Comparison of ENCODE assay signal across 15 cellular contexts in genomic region chr18:3283908-3284307, GRCh38. TPM values are rescaled to one million over a fixed set of nuclear protein-coding genes. Genes with fewer than 3 reads are reported as not detected.
DNase-seq lines count a peak whose midpoint lies in the region; ATAC-seq, FAIRE-seq and TF ChIP-seq lines count a peak whose summit lies in the region.
"Had no signal": no experiment of that assay in that cellular context is flagged by ENCODE, and none has a peak within 500 bp of the region (broad histone marks: within the 10 kb centered on the region; RNA-seq: fewer than 3 reads in every experiment).

No MANE protein-coding gene starts in this region.

- no TSS peak for BruUV-seq in endothelial cell of umbilical vein (replicated peaks; lab: Mats Ljungman, UMichigan)

- no peaks in the 10 kb centered on the region for H4K20me1 ChIP-seq in endothelial cell of umbilical vein (replicated peaks; ENCODE audit: control insufficient read depth, extremely low read depth, insufficient read depth, low read length)

- H3K4me3 ChIP-seq in endothelial cell of umbilical vein (replicated peaks in 1 of 3; ENCODE audit: insufficient read depth in 1 of 3, low read depth in 1 of 3, low read length in 3 of 3) = no peak overlapping the region
- no peak overlapping the region for H3K4me3 ChIP-seq in mucosa of descending colon
- H3K4me3 ChIP-seq in colonic mucosa = no peak overlapping the region
- H3K4me3 ChIP-seq: thoracic aorta had no signal

- no peak overlapping the region for H3K9ac ChIP-seq in endothelial cell of umbilical vein (replicated peaks; ENCODE audit: extremely low read depth, insufficient read depth, low read length)
- no peak overlapping the region for H3K9ac ChIP-seq in colonic mucosa (ENCODE audit: low read depth in 2 of 2, low read length in 2 of 2)

- dilution Hi-C loops in endothelial cell of umbilical vein (cut with MboI; ENCODE audit: extremely low pct_ligation_motif_present, low sequenced_read_pairs) = no loop called here

- CTCF ChIA-PET in endothelial cell of umbilical vein (lab: Charles Lee) = interaction anchor here (0.8 to 6.5 kb wide), 10 partner anchors 13 to 711 kb away, joined by 3 to 87 read pairs (median 20); no protein-coding TSS in a partner anchor

- H3K27me3 ChIP-seq in endothelial cell of umbilical vein (ENCODE audit: control insufficient read depth in 2 of 2, insufficient read depth in 2 of 2, low read length in 2 of 2) (no peaks in the 10 kb centered on the region), colonic mucosa (no peaks in the 10 kb centered on the region)
- H3K27me3 ChIP-seq: neutrophil had no signal

- H3K9me3 ChIP-seq in endothelial cell of umbilical vein (replicated peaks; ENCODE audit: control insufficient read depth, insufficient read depth, low read length) (no peaks in the 10 kb centered on the region), mucosa of descending colon (no peaks in the 10 kb centered on the region), colonic mucosa (no peaks in the 10 kb centered on the region)
- H3K9me3 ChIP-seq: neutrophil, thoracic aorta had no signal

- H3K36me3 ChIP-seq in endothelial cell of umbilical vein (ENCODE audit: control insufficient read depth in 2 of 2, extremely low read depth in 1 of 2, insufficient read depth in 2 of 2, low read length in 2 of 2) (no peaks in the 10 kb centered on the region), mucosa of descending colon (ENCODE audit: low read depth) (no peaks in the 10 kb centered on the region), colonic mucosa (no peaks in the 10 kb centered on the region)
- H3K36me3 ChIP-seq: thoracic aorta had no signal

- no peaks in the 10 kb centered on the region for H3K79me2 ChIP-seq in endothelial cell of umbilical vein (ENCODE audit: control insufficient read depth, insufficient read depth, low read length)

- POLR2A ChIA-PET in endothelial cell of umbilical vein (lab: Charles Lee) = interaction anchor here (1.0 kb wide), 1 partner anchor 382 kb away, joined by 3 read pairs; no protein-coding TSS in a partner anchor

- no peak for TF ChIP-seq CTCF in endothelial cell of umbilical vein (IDR thresholded peaks at IDR 0.05; ENCODE audit: extremely low read depth in 1 of 2, insufficient read depth in 1 of 2, low read depth in 1 of 2, low read length in 2 of 2)
- TF ChIP-seq CTCF in mucosa of descending colon (IDR thresholded peaks at IDR 0.05) = no peak
- TF ChIP-seq CTCF in colonic mucosa (IDR thresholded peaks at IDR 0.05) = no peak

- peaks cover 32% of the 10 kb centered on the region for H3K4me1 ChIP-seq in endothelial cell of umbilical vein (ENCODE audit: control insufficient read depth, extremely low read depth, insufficient read depth, low read length)
- no peaks in the 10 kb centered on the region for H3K4me1 ChIP-seq in mucosa of descending colon (ENCODE audit: low read depth)
- H3K4me1 ChIP-seq in colonic mucosa = no peaks in the 10 kb centered on the region

- no peak overlapping the region for H3K4me2 ChIP-seq in endothelial cell of umbilical vein (ENCODE audit: insufficient read depth, low read length)

- peak; percentile 15 for FAIRE-seq in endothelial cell of umbilical vein (lab: Jason Lieb, UNC)
- FAIRE-seq: astrocyte had no signal

- H2AFZ ChIP-seq in endothelial cell of umbilical vein (ENCODE audit: low read depth, low read length) = no peak overlapping the region

- DNase-seq in Ammon's horn (ENCODE audit: low spot score) (peak; percentile 69), NCI-H82 treated with DMSO at 0.1 percent for 48 hours (lab: John Stamatoyannopoulos, UW; ENCODE audit: unreplicated experiment) (peak; percentile 14), endothelial cell of umbilical vein (ENCODE audit: low read depth, low spot score) (no peak), nucleus accumbens (lab: John Stamatoyannopoulos, UW) (peak in 36 of 56 donors; percentile 15 to 62 (median 38)), DMS153 (lab: John Stamatoyannopoulos, UW) (no peak), mucosa of descending colon (no peak), colonic mucosa (no peak)
- no peak for DNase-seq in stimulated activated CD4-positive, alpha-beta T cell treated with anti-CD3 and anti-CD28 coated beads, Interleukin-4, amount 100 ng/mL, for 4 hours
- DNase-seq: activated CD4-positive, alpha-beta memory T cell treated with anti-CD3 and anti-CD28 coated beads for 36 hours; kidney glomerular epithelial cell; NCI-H1048; NCI-H226 had no signal

- no peaks in the 10 kb centered on the region for H3K9me1 ChIP-seq in endothelial cell of umbilical vein (replicated peaks; ENCODE audit: control insufficient read depth, extremely low read depth, insufficient read depth, low read length)

- H3K27ac ChIP-seq in endothelial cell of umbilical vein (ENCODE audit: insufficient read depth, low read depth, low read length) (no peak overlapping the region), colonic mucosa (no peak overlapping the region)
- H3K27ac ChIP-seq: neutrophil, thoracic aorta had no signal

- no peak for TF ChIP-seq POLR2A in endothelial cell of umbilical vein (IDR thresholded peaks at IDR 0.05; ENCODE audit: low read depth, low read length)

- intact Hi-C loops in endothelial cell of umbilical vein (cut with micrococcal nuclease) (loop anchor here (2.0 kb wide), 1 partner anchor 37 kb away; no protein-coding TSS in a partner anchor), mucosa of descending colon (cut with DNase I, micrococcal nuclease) (loop anchor here in 1 of 2 donors (10.0 kb wide), 1 partner anchor 301 kb away; no protein-coding TSS in a partner anchor), colonic mucosa (cut with DNase I) (loop anchor here (5.0 to 10.0 kb wide), 5 partner anchors 61 to 581 kb away; no protein-coding TSS in a partner anchor)

- no peak for ATAC-seq in mucosa of descending colon

TF ChIP-seq in endothelial cell of umbilical vein, 7 proteins besides CTCF, POLR2A, EP300 and RAD21:
- TF ChIP-seq POLR2AphosphoS5 (IDR thresholded peaks at IDR 0.05; ENCODE audit: insufficient read depth, low read depth, low read length) (no peak), FOS (IDR thresholded peaks at IDR 0.05; ENCODE audit: borderline replicate concordance, insufficient read depth, low read length) (no peak), EZH2 (IDR thresholded peaks at IDR 0.05; ENCODE audit: borderline replicate concordance, low read depth, low read length, severe bottlenecking) (no peak), MYC (IDR thresholded peaks at IDR 0.05; ENCODE audit: low read depth, low read length) (no peak), GATA2 (IDR thresholded peaks at IDR 0.05; ENCODE audit: insufficient read depth, insufficient read length, low read depth, low read length) (no peak), MAX (IDR thresholded peaks at IDR 0.05; ENCODE audit: insufficient read depth, insufficient read length) (no peak), JUN (IDR thresholded peaks at IDR 0.05; ENCODE audit: borderline replicate concordance, insufficient read depth, insufficient read length, low read depth) (no peak)

RNA-seq across cellular contexts. Expression of gene MYL12B, which starts 22.0 kb away (rescaled TPM):
- total RNA-seq in endothelial cell of umbilical vein = 634 and 638 TPM in 2 replicates
- polyA plus RNA-seq in endothelial cell of umbilical vein = 681 and 724 TPM in 2 replicates
- polyA plus RNA-seq in endothelial cell of umbilical vein (2011; cell fraction: cytosol; rRNA removed) = 1,207 and 1,302 TPM in 2 replicates
- polyA plus RNA-seq in endothelial cell of umbilical vein (2011; cell fraction: nucleus; rRNA removed) = 415 and 445 TPM in 2 replicates
- polyA plus RNA-seq in endothelial cell of umbilical vein (2012) = 703 and 1,019 TPM in 2 replicates
- 483 and 580 TPM in 2 replicates for polyA minus RNA-seq in endothelial cell of umbilical vein
- polyA minus RNA-seq in endothelial cell of umbilical vein (2011; cell fraction: cytosol; rRNA and poly(A)+ RNA removed) = 115 TPM
- polyA minus RNA-seq in endothelial cell of umbilical vein (2011; cell fraction: nucleus; rRNA and poly(A)+ RNA removed) = 85.9 and 87.1 TPM in 2 replicates
- 100 to 1,000 TPM; 317 to 609 (median 569) TPM for total RNA-seq in mucosa of descending colon
- 100 to 1,000 TPM; 415 to 575 TPM for total RNA-seq in colonic mucosa

RNA-seq across cellular contexts. Expression of gene MYL12A, which starts 36.3 kb away (rescaled TPM):
- total RNA-seq in endothelial cell of umbilical vein (793 and 796 TPM in 2 replicates), mucosa of descending colon (100 to 1,000 TPM; 345 to 588 (median 550) TPM), colonic mucosa (100 to 1,000 TPM; 338 to 537 TPM)
- polyA plus RNA-seq in endothelial cell of umbilical vein = 532 and 597 TPM in 2 replicates
- polyA plus RNA-seq in endothelial cell of umbilical vein (2011; cell fraction: cytosol; rRNA removed) = 814 and 900 TPM in 2 replicates
- 350 and 406 TPM in 2 replicates for polyA plus RNA-seq in endothelial cell of umbilical vein (2011; cell fraction: nucleus; rRNA removed)
- 760 and 962 TPM in 2 replicates for polyA plus RNA-seq in endothelial cell of umbilical vein (2012)
- polyA minus RNA-seq in endothelial cell of umbilical vein = 489 and 516 TPM in 2 replicates
- 117 TPM for polyA minus RNA-seq in endothelial cell of umbilical vein (2011; cell fraction: cytosol; rRNA and poly(A)+ RNA removed)
- polyA minus RNA-seq in endothelial cell of umbilical vein (2011; cell fraction: nucleus; rRNA and poly(A)+ RNA removed) = 214 and 242 TPM in 2 replicates

Comparison
In these comparisons a context has a peak if more than half of its experiments do, and no peak if none do; other contexts are left out.
1. DNase-seq: peak in Ammon's horn (single experiment), NCI-H82 treated with DMSO at 0.1 percent for 48 hours (single experiment) and nucleus accumbens (36 of 56); none in endothelial cell of umbilical vein (single experiment), DMS153 (single experiment), mucosa of descending colon (0 of 3), stimulated activated CD4-positive, alpha-beta T cell treated with anti-CD3 and anti-CD28 coated beads, Interleukin-4, amount 100 ng/mL, for 4 hours (0 of 2) and colonic mucosa (single experiment).